In genomic region chr5:132866342-132867045, GRCh38 we compare ENCODE assay signal across 1 cellular context.
TF ChIP-seq lines count a peak whose summit lies in the region.

Gene GDF9, minus strand, starts transcription at chr5:132866469. Its CDS starts 1,936 bp downstream, at chr5:132864533.
Gene UQCRQ, plus strand, starts transcription at chr5:132866642. Its CDS starts 240 bp downstream, at chr5:132866882.

TF ChIP-seq in HEK293, 187 proteins besides CTCF, POLR2A, EP300 and RAD21 (continued from another document and continues in another):
- TF ChIP-seq ZBTB10 (tag by site-specific recombination; IDR thresholded peaks at IDR 0.05) = peak; percentile 67
- no peak for TF ChIP-seq ZNF549 (tag by site-specific recombination; IDR thresholded peaks at IDR 0.05)
- no peak for TF ChIP-seq ZNF449 (tag by site-specific recombination; IDR thresholded peaks at IDR 0.05)
- no peak for TF ChIP-seq ZNF571 (tag by site-specific recombination; IDR thresholded peaks at IDR 0.05)
- peak; percentile 91 for TF ChIP-seq ZBTB11 (tag by site-specific recombination; conservative IDR thresholded peaks at IDR 0.05; ENCODE audit: low read depth)
- peak; percentile 53; the same call in 1 of the 2 replicates for TF ChIP-seq KLF16 (tag by site-specific recombination; IDR thresholded peaks at IDR 0.05)
- TF ChIP-seq ZNF335 (tag by site-specific recombination; conservative IDR thresholded peaks at IDR 0.05) = peak; percentile 78
- no peak for TF ChIP-seq ZFP41 (tag by site-specific recombination; IDR thresholded peaks at IDR 0.05; ENCODE audit: borderline replicate concordance)
- peak; percentile 100 for TF ChIP-seq ZBTB8A (tag by site-specific recombination; IDR thresholded peaks at IDR 0.05)
- no peak for TF ChIP-seq HOXD13 (CRISPR knock-in tag; IDR thresholded peaks at IDR 0.05; ENCODE audit: borderline replicate concordance)
- TF ChIP-seq ZSCAN5A (tag by site-specific recombination; IDR thresholded peaks at IDR 0.05) = peak; percentile 71; the same call in 1 of the 2 replicates
- no peak for TF ChIP-seq ZNF280D (tag by site-specific recombination; IDR thresholded peaks at IDR 0.05)
- no peak for TF ChIP-seq ZNF404 (tag by site-specific recombination; IDR thresholded peaks at IDR 0.05)
- no peak; the same call in 1 of the 2 replicates for TF ChIP-seq ZSCAN30 (tag by site-specific recombination; IDR thresholded peaks at IDR 0.05)
- no peak for TF ChIP-seq ZNF223 (tag by site-specific recombination; IDR thresholded peaks at IDR 0.05)
- TF ChIP-seq ZNF302 (tag by site-specific recombination; IDR thresholded peaks at IDR 0.05; ENCODE audit: low read depth) = no peak
- TF ChIP-seq PRDM10 (tag by site-specific recombination; IDR thresholded peaks at IDR 0.05) = peak; percentile 99
- no peak for TF ChIP-seq ZNF561 (tag by site-specific recombination; IDR thresholded peaks at IDR 0.05; ENCODE audit: borderline replicate concordance)
- no peak for TF ChIP-seq MYNN (tag by site-specific recombination; IDR thresholded peaks at IDR 0.05; ENCODE audit: borderline replicate concordance)
- TF ChIP-seq ZNF624 (tag by site-specific recombination; IDR thresholded peaks at IDR 0.05) = no peak
- 0 out of 2 replicates have a peak, but pooled peaks have one; percentile 16 for TF ChIP-seq YY2 (tag by site-specific recombination; IDR thresholded peaks at IDR 0.05)
- peak; percentile 42; the same call in 1 of the 2 replicates for TF ChIP-seq BCL11B (tag by site-specific recombination; IDR thresholded peaks at IDR 0.05; ENCODE audit: low read depth)
- TF ChIP-seq KLF8 (tag by site-specific recombination; IDR thresholded peaks at IDR 0.05) = peak; percentile 78
- peak; percentile 93 for TF ChIP-seq ZNF501 (tag by site-specific recombination; IDR thresholded peaks at IDR 0.05)
- peak; percentile 93 for TF ChIP-seq SP3 (tag by site-specific recombination; IDR thresholded peaks at IDR 0.05)
- peak; percentile 90 for TF ChIP-seq ZNF518A (tag by site-specific recombination; conservative IDR thresholded peaks at IDR 0.05; ENCODE audit: low read depth)
- no peak for TF ChIP-seq ZNF19 (tag by site-specific recombination; IDR thresholded peaks at IDR 0.05; ENCODE audit: low read depth)
- no peak for TF ChIP-seq BCL6B (tag by site-specific recombination; IDR thresholded peaks at IDR 0.05)
- no peak for TF ChIP-seq ZNF23 (tag by site-specific recombination; IDR thresholded peaks at IDR 0.05; ENCODE audit: borderline replicate concordance)
- 0 out of 2 replicates have a peak, but pooled peaks have one; percentile 55 for TF ChIP-seq ZSCAN16 (tag by site-specific recombination; IDR thresholded peaks at IDR 0.05)
